Comparison of ENCODE assay signal across 1 cellular context in the genomic region with DNA sequence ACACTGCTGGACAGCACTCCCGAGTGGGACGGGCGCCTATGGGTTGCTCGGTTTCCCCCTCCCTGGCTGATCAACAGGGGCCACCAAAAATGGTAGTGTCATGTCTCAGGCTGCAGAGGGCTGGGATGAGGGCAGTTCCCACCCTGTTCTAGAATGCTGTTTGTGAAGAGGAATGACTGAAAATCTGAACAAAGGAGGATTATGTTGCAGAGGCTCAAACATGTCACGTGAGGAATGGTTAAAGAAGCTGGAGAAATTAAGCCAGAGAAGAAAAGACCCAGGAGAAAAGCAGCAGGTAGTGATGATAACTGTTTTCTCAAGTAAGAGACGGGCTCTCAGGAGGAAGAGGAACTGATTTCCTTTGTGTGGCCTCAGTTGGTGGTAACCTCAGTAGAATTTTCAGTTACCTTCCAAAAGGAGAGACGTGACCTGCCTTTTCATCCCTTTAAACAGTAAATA.
TF ChIP-seq lines count a peak whose summit lies in the region.

No MANE protein-coding gene starts in this region.

TF ChIP-seq in H1, 55 proteins besides CTCF, POLR2A, EP300 and RAD21:
- TF ChIP-seq JUN (IDR thresholded peaks at IDR 0.05; ENCODE audit: low read depth, low read length) (no peak), SP1 (IDR thresholded peaks at IDR 0.05; ENCODE audit: low read depth, low read length) (no peak), JUND (IDR thresholded peaks at IDR 0.05; ENCODE audit: low read length) (no peak), HDAC2 (IDR thresholded peaks at IDR 0.05; ENCODE audit: borderline replicate concordance in 1 of 2, low read depth in 2 of 2, low read length in 2 of 2) (0 out of 4 replicates have a peak, but pooled peaks of 1 of the 2 experiments have one; percentile 19), SIN3A (conservative IDR thresholded peaks at IDR 0.05 in 1 of 2, IDR thresholded peaks at IDR 0.05 in 1 of 2; ENCODE audit: low read depth in 1 of 2, low read length in 2 of 2) (no peak), BRCA1 (IDR thresholded peaks at IDR 0.05; ENCODE audit: low read depth, low read length) (no peak), CREB1 (IDR thresholded peaks at IDR 0.05) (no peak), HDAC6 (IDR thresholded peaks at IDR 0.05; ENCODE audit: low read depth, low read length) (no peak), TCF12 (IDR thresholded peaks at IDR 0.05; ENCODE audit: low read depth, low read length) (no peak), NRF1 (IDR thresholded peaks at IDR 0.05; ENCODE audit: low read depth, low read length) (no peak), RXRA (IDR thresholded peaks at IDR 0.05; ENCODE audit: insufficient read depth, low read depth, low read length) (no peak), RBBP5 (IDR thresholded peaks at IDR 0.05; ENCODE audit: borderline replicate concordance, low read depth, low read length) (0 out of 2 replicates have a peak, but pooled peaks have one; percentile 17), ASH2L (IDR thresholded peaks at IDR 0.05; ENCODE audit: low read length) (no peak), SAP30 (IDR thresholded peaks at IDR 0.05; ENCODE audit: insufficient read depth, insufficient replicate concordance, low read length) (no peak), KDM4A (IDR thresholded peaks at IDR 0.05; ENCODE audit: low read depth, low read length, severe bottlenecking) (no peak), CHD2 (IDR thresholded peaks at IDR 0.05; ENCODE audit: low read length) (no peak), CBX8 (IDR thresholded peaks at IDR 0.05; ENCODE audit: borderline replicate concordance, low read depth, low read length) (no peak), FOSL1 (IDR thresholded peaks at IDR 0.05; ENCODE audit: insufficient read depth, low read depth, low read length) (no peak), SUZ12 (IDR thresholded peaks at IDR 0.05; ENCODE audit: low read length) (no peak)
- TF ChIP-seq, protein P1, sequence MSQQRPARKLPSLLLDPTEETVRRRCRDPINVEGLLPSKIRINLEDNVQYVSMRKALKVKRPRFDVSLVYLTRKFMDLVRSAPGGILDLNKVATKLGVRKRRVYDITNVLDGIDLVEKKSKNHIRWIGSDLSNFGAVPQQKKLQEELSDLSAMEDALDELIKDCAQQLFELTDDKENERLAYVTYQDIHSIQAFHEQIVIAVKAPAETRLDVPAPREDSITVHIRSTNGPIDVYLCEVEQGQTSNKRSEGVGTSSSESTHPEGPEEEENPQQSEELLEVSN (IDR thresholded peaks at IDR 0.05): no peak
- TF ChIP-seq, protein P2, sequence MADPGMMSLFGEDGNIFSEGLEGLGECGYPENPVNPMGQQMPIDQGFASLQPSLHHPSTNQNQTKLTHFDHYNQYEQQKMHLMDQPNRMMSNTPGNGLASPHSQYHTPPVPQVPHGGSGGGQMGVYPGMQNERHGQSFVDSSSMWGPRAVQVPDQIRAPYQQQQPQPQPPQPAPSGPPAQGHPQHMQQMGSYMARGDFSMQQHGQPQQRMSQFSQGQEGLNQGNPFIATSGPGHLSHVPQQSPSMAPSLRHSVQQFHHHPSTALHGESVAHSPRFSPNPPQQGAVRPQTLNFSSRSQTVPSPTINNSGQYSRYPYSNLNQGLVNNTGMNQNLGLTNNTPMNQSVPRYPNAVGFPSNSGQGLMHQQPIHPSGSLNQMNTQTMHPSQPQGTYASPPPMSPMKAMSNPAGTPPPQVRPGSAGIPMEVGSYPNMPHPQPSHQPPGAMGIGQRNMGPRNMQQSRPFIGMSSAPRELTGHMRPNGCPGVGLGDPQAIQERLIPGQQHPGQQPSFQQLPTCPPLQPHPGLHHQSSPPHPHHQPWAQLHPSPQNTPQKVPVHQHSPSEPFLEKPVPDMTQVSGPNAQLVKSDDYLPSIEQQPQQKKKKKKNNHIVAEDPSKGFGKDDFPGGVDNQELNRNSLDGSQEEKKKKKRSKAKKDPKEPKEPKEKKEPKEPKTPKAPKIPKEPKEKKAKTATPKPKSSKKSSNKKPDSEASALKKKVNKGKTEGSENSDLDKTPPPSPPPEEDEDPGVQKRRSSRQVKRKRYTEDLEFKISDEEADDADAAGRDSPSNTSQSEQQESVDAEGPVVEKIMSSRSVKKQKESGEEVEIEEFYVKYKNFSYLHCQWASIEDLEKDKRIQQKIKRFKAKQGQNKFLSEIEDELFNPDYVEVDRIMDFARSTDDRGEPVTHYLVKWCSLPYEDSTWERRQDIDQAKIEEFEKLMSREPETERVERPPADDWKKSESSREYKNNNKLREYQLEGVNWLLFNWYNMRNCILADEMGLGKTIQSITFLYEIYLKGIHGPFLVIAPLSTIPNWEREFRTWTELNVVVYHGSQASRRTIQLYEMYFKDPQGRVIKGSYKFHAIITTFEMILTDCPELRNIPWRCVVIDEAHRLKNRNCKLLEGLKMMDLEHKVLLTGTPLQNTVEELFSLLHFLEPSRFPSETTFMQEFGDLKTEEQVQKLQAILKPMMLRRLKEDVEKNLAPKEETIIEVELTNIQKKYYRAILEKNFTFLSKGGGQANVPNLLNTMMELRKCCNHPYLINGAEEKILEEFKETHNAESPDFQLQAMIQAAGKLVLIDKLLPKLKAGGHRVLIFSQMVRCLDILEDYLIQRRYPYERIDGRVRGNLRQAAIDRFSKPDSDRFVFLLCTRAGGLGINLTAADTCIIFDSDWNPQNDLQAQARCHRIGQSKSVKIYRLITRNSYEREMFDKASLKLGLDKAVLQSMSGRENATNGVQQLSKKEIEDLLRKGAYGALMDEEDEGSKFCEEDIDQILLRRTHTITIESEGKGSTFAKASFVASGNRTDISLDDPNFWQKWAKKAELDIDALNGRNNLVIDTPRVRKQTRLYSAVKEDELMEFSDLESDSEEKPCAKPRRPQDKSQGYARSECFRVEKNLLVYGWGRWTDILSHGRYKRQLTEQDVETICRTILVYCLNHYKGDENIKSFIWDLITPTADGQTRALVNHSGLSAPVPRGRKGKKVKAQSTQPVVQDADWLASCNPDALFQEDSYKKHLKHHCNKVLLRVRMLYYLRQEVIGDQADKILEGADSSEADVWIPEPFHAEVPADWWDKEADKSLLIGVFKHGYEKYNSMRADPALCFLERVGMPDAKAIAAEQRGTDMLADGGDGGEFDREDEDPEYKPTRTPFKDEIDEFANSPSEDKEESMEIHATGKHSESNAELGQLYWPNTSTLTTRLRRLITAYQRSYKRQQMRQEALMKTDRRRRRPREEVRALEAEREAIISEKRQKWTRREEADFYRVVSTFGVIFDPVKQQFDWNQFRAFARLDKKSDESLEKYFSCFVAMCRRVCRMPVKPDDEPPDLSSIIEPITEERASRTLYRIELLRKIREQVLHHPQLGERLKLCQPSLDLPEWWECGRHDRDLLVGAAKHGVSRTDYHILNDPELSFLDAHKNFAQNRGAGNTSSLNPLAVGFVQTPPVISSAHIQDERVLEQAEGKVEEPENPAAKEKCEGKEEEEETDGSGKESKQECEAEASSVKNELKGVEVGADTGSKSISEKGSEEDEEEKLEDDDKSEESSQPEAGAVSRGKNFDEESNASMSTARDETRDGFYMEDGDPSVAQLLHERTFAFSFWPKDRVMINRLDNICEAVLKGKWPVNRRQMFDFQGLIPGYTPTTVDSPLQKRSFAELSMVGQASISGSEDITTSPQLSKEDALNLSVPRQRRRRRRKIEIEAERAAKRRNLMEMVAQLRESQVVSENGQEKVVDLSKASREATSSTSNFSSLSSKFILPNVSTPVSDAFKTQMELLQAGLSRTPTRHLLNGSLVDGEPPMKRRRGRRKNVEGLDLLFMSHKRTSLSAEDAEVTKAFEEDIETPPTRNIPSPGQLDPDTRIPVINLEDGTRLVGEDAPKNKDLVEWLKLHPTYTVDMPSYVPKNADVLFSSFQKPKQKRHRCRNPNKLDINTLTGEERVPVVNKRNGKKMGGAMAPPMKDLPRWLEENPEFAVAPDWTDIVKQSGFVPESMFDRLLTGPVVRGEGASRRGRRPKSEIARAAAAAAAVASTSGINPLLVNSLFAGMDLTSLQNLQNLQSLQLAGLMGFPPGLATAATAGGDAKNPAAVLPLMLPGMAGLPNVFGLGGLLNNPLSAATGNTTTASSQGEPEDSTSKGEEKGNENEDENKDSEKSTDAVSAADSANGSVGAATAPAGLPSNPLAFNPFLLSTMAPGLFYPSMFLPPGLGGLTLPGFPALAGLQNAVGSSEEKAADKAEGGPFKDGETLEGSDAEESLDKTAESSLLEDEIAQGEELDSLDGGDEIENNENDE (IDR thresholded peaks at IDR 0.05; ENCODE audit: insufficient replicate concordance, low read length): no peak
- TF ChIP-seq, protein P3, sequence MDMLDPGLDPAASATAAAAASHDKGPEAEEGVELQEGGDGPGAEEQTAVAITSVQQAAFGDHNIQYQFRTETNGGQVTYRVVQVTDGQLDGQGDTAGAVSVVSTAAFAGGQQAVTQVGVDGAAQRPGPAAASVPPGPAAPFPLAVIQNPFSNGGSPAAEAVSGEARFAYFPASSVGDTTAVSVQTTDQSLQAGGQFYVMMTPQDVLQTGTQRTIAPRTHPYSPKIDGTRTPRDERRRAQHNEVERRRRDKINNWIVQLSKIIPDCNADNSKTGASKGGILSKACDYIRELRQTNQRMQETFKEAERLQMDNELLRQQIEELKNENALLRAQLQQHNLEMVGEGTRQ (IDR thresholded peaks at IDR 0.05; ENCODE audit: low read length): peak; percentile 75
TF ChIP-seq in H1: peak in this region for 3.
